In genomic region chr11:31233425-31233824, GRCh38 we compare ENCODE assay signal across 12 cellular contexts.
A peak's percentile ranks its signal among the peaks of the same experiment; 100 is the strongest.
DNase-seq lines count a peak whose midpoint lies in the region; TF ChIP-seq lines count a peak whose summit lies in the region.
"Had no signal": no experiment of that assay in that cellular context is flagged by ENCODE, and none has a peak within 500 bp of the region (broad histone marks: within the 10 kb centered on the region; RNA-seq: fewer than 3 reads in every experiment).

No MANE protein-coding gene starts in this region.

- no peak for TF ChIP-seq POLR2A in spleen (IDR thresholded peaks at IDR 0.05)

- no peak for DNase-seq in HFF-Myc (ENCODE audit: extremely low read depth, low read depth)
- DNase-seq in RPMI7951 (ENCODE audit: low read depth): peak; percentile 1
- no peak for DNase-seq in kidney epithelial cell (ENCODE audit: low read depth)
- no peak for DNase-seq in HEK293T (ENCODE audit: extremely low spot score)
- no peak for DNase-seq in anterior cingulate cortex (lab: John Stamatoyannopoulos, UW)
- no peak for DNase-seq in spleen
- DNase-seq in foreskin melanocyte: no peak
- DNase-seq: activated naive CD4-positive, alpha-beta T cell treated with anti-CD3 and anti-CD28 coated beads for 36 hours; DMS79 treated with DMSO at 0.1 percent for 48 hours; effector memory CD8-positive, alpha-beta T cell; naive thymus-derived CD8-positive, alpha-beta T cell had no signal

- H3K27me3 ChIP-seq in DOHH2 (ENCODE audit: control insufficient read depth, low read length) (no peaks in the 10 kb centered on the region), kidney epithelial cell (ENCODE audit: control insufficient read depth, insufficient read depth, low read length) (no peaks in the 10 kb centered on the region), spleen (replicated peaks in 1 of 7) (no peaks in the 10 kb centered on the region)

- H3K4me2 ChIP-seq in DOHH2 (ENCODE audit: low read length): no peak overlapping the region

- H4K20me1 ChIP-seq in DOHH2 (ENCODE audit: control insufficient read depth, insufficient read depth, low read depth, low read length): no peaks in the 10 kb centered on the region

- no peaks in the 10 kb centered on the region for H3K36me3 ChIP-seq in DOHH2 (ENCODE audit: control insufficient read depth, low read length)
- H3K36me3 ChIP-seq in kidney epithelial cell (ENCODE audit: control insufficient read depth, insufficient read depth, low read length): no peaks in the 10 kb centered on the region
- H3K36me3 ChIP-seq in spleen: no peaks in the 10 kb centered on the region

- H3K79me2 ChIP-seq in DOHH2 (ENCODE audit: control insufficient read depth, low read length): no peaks in the 10 kb centered on the region

- H3K9me3 ChIP-seq in DOHH2 (ENCODE audit: control insufficient read depth, insufficient read depth, low read length) (no peaks in the 10 kb centered on the region), spleen (no peaks in the 10 kb centered on the region)

- TF ChIP-seq CTCF in DOHH2 (IDR thresholded peaks at IDR 0.05; ENCODE audit: low read depth, low read length, poor library complexity, severe bottlenecking) (peak; percentile 8), HFF-Myc (IDR thresholded peaks at IDR 0.05; ENCODE audit: low read depth, low read length, missing control alignments) (peak; percentile 13), kidney epithelial cell (IDR thresholded peaks at IDR 0.05; ENCODE audit: insufficient read depth, low read length, poor library complexity, severe bottlenecking) (peak; percentile 56), spleen (IDR thresholded peaks at IDR 0.05 in 8 of 11, conservative IDR thresholded peaks at IDR 0.05 in 3 of 11) (no peak)

- H3K4me3 ChIP-seq in DOHH2 (ENCODE audit: low read length): no peak overlapping the region
- H3K4me3 ChIP-seq in HFF-Myc (replicated peaks; ENCODE audit: low read depth, low read length): no peak overlapping the region
- no peak overlapping the region for H3K4me3 ChIP-seq in kidney epithelial cell (ENCODE audit: low read depth, low read length)
- no peak overlapping the region for H3K4me3 ChIP-seq in spleen

- CTCF ChIA-PET in HEK293T (lab: Yijun Ruan, JAX): interaction anchor here (2.1 kb wide), 1 partner anchor 127 kb away, joined by 13 read pairs; no protein-coding TSS in a partner anchor

- intact Hi-C loops in spleen (cut with DNase I; ENCODE audit: low total_unique reads): no loop called here

- no peaks in the 10 kb centered on the region for H3F3A ChIP-seq in DOHH2 (ENCODE audit: control insufficient read depth, insufficient read depth)

- POLR2A ChIA-PET in HEK293T (lab: Yijun Ruan, JAX): no interaction called here

- no peaks in the 10 kb centered on the region for H3K9me2 ChIP-seq in DOHH2 (replicated peaks; ENCODE audit: control insufficient read depth, low read length)

- H3K27ac ChIP-seq in DOHH2 (ENCODE audit: low read depth, low read length) (no peak overlapping the region), spleen (no peak overlapping the region)

- H3K4me1 ChIP-seq in DOHH2 (ENCODE audit: control insufficient read depth, low read length): no peaks in the 10 kb centered on the region
- no peaks in the 10 kb centered on the region for H3K4me1 ChIP-seq in spleen

TF ChIP-seq in HEK293T, 16 proteins besides CTCF, POLR2A, EP300 and RAD21:
- no peak for TF ChIP-seq BHLHE40 (IDR thresholded peaks at IDR 0.05; ENCODE audit: borderline replicate concordance)
- TF ChIP-seq SUZ12 (IDR thresholded peaks at IDR 0.05): no peak
- TF ChIP-seq LEF1 (IDR thresholded peaks at IDR 0.05; ENCODE audit: borderline replicate concordance): no peak
- no peak for TF ChIP-seq NFRKB (IDR thresholded peaks at IDR 0.05)
- no peak for TF ChIP-seq FOXK2 (IDR thresholded peaks at IDR 0.05)
- no peak for TF ChIP-seq TARDBP (IDR thresholded peaks at IDR 0.05)
- TF ChIP-seq ARNT (IDR thresholded peaks at IDR 0.05): no peak
- TF ChIP-seq ELF4 (IDR thresholded peaks at IDR 0.05): no peak
- TF ChIP-seq CTBP1 (IDR thresholded peaks at IDR 0.05; ENCODE audit: borderline replicate concordance): no peak
- no peak for TF ChIP-seq HDGF (IDR thresholded peaks at IDR 0.05; ENCODE audit: borderline replicate concordance)
- no peak for TF ChIP-seq ZNF384 (IDR thresholded peaks at IDR 0.05)
- TF ChIP-seq FOXM1 (IDR thresholded peaks at IDR 0.05; ENCODE audit: borderline replicate concordance): no peak
- no peak for TF ChIP-seq L3MBTL2 (conservative IDR thresholded peaks at IDR 0.05)
- TF ChIP-seq FOXA1 (IDR thresholded peaks at IDR 0.05): no peak

Comparison
In these comparisons a context has a peak if more than half of its experiments do, and no peak if none do; other contexts are left out.
1. CTCF ChIP-seq: peak in DOHH2 (single experiment), HFF-Myc (single experiment) and kidney epithelial cell (single experiment); none in spleen (0 of 11).